16 cellular contexts compared by ENCODE assay signal in genomic region chr6:13463327-13463717, GRCh38. TPM values are rescaled to one million over a fixed set of nuclear protein-coding genes. Genes with fewer than 3 reads are reported as not detected.
A peak's percentile ranks its signal among the peaks of the same experiment; 100 is the strongest.
DNase-seq lines count a peak whose midpoint lies in the region; ATAC-seq and TF ChIP-seq lines count a peak whose summit lies in the region.
"Had no signal": no experiment of that assay in that cellular context is flagged by ENCODE, and none has a peak within 500 bp of the region (broad histone marks: within the 10 kb centered on the region; RNA-seq: fewer than 3 reads in every experiment).

No MANE protein-coding gene starts in this region.

- H4K8ac ChIP-seq in mesenchymal stem cell (ENCODE audit: low read length), result peak overlapping the region; percentile 63

- ATAC-seq in right cardiac atrium, result no peak
- ATAC-seq: K562 had no signal

- H3K79me1 ChIP-seq in mesenchymal stem cell (replicated peaks; ENCODE audit: low read length, poor library complexity, severe bottlenecking), result no peaks in the 10 kb centered on the region

- H3K27me3 ChIP-seq in right cardiac atrium (ENCODE audit: control insufficient read depth, insufficient read depth) (no peaks in the 10 kb centered on the region), left ventricle myocardium inferior (ENCODE audit: low read depth) (no peaks in the 10 kb centered on the region), mesenchymal stem cell (ENCODE audit: control insufficient read depth in 1 of 2, insufficient read depth in 1 of 2, low read length in 2 of 2) (no peaks in the 10 kb centered on the region), spleen (replicated peaks in 1 of 7) (no peaks in the 10 kb centered on the region)

- H3K4me3 ChIP-seq in right cardiac atrium (ENCODE audit: low read length), result no peak overlapping the region
- no peak overlapping the region for H3K4me3 ChIP-seq in left ventricle myocardium inferior
- H3K4me3 ChIP-seq in mesenchymal stem cell (ENCODE audit: insufficient read depth in 1 of 2, low read depth in 1 of 2, low read length in 2 of 2), result no peak overlapping the region
- H3K4me3 ChIP-seq in spleen, result no peak overlapping the region
- H3K4me3 ChIP-seq: GM23248, K562, PC-9 had no signal

- peak overlapping the region; percentile 36 for H3K27ac ChIP-seq in right cardiac atrium (ENCODE audit: low read length)
- H3K27ac ChIP-seq in left ventricle myocardium inferior (replicated peaks), result no peak overlapping the region
- H3K27ac ChIP-seq in caudate nucleus (ENCODE audit: low read depth, low read length), result peak overlapping the region; percentile 27
- H3K27ac ChIP-seq in mesenchymal stem cell (ENCODE audit: low read length, poor library complexity, severe bottlenecking), result no peak overlapping the region
- peak overlapping the region in 2 of 8 donors; percentile 72 to 78 for H3K27ac ChIP-seq in spleen
- H3K27ac ChIP-seq: GM23248, PC-9 had no signal

- no peak overlapping the region for H2AK5ac ChIP-seq in mesenchymal stem cell (ENCODE audit: low read length, severe bottlenecking)

- H3K9me3 ChIP-seq in right cardiac atrium (ENCODE audit: control insufficient read depth, low read length) (no peaks in the 10 kb centered on the region), left ventricle myocardium inferior (replicated peaks) (peaks cover 3% of the 10 kb centered on the region), mesenchymal stem cell (ENCODE audit: control insufficient read depth, low read length) (peaks cover 9% of the 10 kb centered on the region), spleen (peaks cover 0 to 3% (median under 1%) of the 10 kb centered on the region in 8 donors)
- H3K9me3 ChIP-seq: Caco-2 had no signal

- WGBS in right cardiac atrium, result 73% methylated on average over 8 of the region's 8 CpGs
- 81% methylated on average over 6 of the region's 8 CpGs for WGBS in mesenchymal stem cell
- 89 to 92% (median 90%) methylated on average over 8 of the region's 8 CpGs for WGBS in spleen, 5 donors

- no peak overlapping the region for H3K9ac ChIP-seq in mesenchymal stem cell (ENCODE audit: low read length)
- H3K9ac ChIP-seq: GM23248 had no signal

- H3K4ac ChIP-seq in mesenchymal stem cell (ENCODE audit: low read depth in 1 of 2, low read length in 2 of 2), result peak overlapping the region in 1 of 2 experiments; percentile 38

- peaks cover 21% of the 10 kb centered on the region for H3K4me1 ChIP-seq in right cardiac atrium (ENCODE audit: control insufficient read depth, insufficient read depth, low read length)
- peaks cover 74% of the 10 kb centered on the region for H3K4me1 ChIP-seq in left ventricle myocardium inferior
- H3K4me1 ChIP-seq in mesenchymal stem cell (ENCODE audit: control insufficient read depth, insufficient read depth, low read depth, low read length), result peaks cover 3% of the 10 kb centered on the region
- H3K4me1 ChIP-seq in spleen, result peaks cover 29 to 94% (median 66%) of the 10 kb centered on the region in 6 donors
- H3K4me1 ChIP-seq: Caco-2 had no signal

- no peak overlapping the region for H2AFZ ChIP-seq in mesenchymal stem cell (ENCODE audit: low read depth, low read length)
- H2AFZ ChIP-seq: GM23248, PC-9 had no signal

- H3K14ac ChIP-seq in mesenchymal stem cell (ENCODE audit: low read length in 2 of 2), result no peak overlapping the region

- no peak overlapping the region for H2BK5ac ChIP-seq in mesenchymal stem cell (ENCODE audit: low read depth, low read length, poor library complexity, severe bottlenecking)

- no peak overlapping the region for H4K91ac ChIP-seq in mesenchymal stem cell (ENCODE audit: low read length)

- peak overlapping the region; percentile 42 to 59 for H2BK12ac ChIP-seq in mesenchymal stem cell (ENCODE audit: low read length in 2 of 2)

- H3K18ac ChIP-seq in mesenchymal stem cell (ENCODE audit: low read depth in 1 of 2, low read length in 2 of 2), result peak overlapping the region in 1 of 2 experiments; percentile 37

- H2BK120ac ChIP-seq in mesenchymal stem cell (ENCODE audit: low read depth, low read length), result peak overlapping the region; percentile 82

- H3K4me2 ChIP-seq in mesenchymal stem cell (ENCODE audit: low read length, poor library complexity, severe bottlenecking), result no peak overlapping the region
- H3K4me2 ChIP-seq: PC-9 had no signal

- DNase-seq in right cardiac atrium (no peak), left ventricle myocardium inferior (no peak), caudate nucleus (lab: John Stamatoyannopoulos, UW) (no peak), mesenchymal stem cell (no peak), COLO829 (ENCODE audit: low spot score) (no peak), spleen (no peak), T-helper 9 cell (no peak)
- DNase-seq in activated CD4-positive, alpha-beta T cell treated with anti-CD3 and anti-CD28 coated beads, Interleukin-2, amount 50 U/mL, for 1 hour, result no peak
- DNase-seq: Caco-2, HFFc6, NCI-H1092, NCI-H187, NCI-H446, PC-9 had no signal

- H3K23ac ChIP-seq in mesenchymal stem cell (ENCODE audit: low read length in 2 of 2), result no peak overlapping the region

- H2BK15ac ChIP-seq in mesenchymal stem cell (ENCODE audit: low read depth, poor library complexity, severe bottlenecking), result no peak overlapping the region

- TF ChIP-seq POLR2A in spleen (IDR thresholded peaks at IDR 0.05), result no peak

- H3K36me3 ChIP-seq in left ventricle myocardium inferior (peaks cover 4% of the 10 kb centered on the region), mesenchymal stem cell (ENCODE audit: control insufficient read depth in 1 of 2, insufficient read depth in 2 of 2, low read depth in 1 of 2, low read length in 2 of 2) (no peaks in the 10 kb centered on the region), spleen (peaks cover 0 to 23% (median 0%) of the 10 kb centered on the region in 6 donors)

- intact Hi-C loops in right cardiac atrium (cut with DNase I), result no loop called here
- intact Hi-C loops in left ventricle myocardium inferior (cut with micrococcal nuclease), result no loop called here
- intact Hi-C loops in spleen (cut with DNase I; ENCODE audit: low total_unique reads), result no loop called here

- no peak for TF ChIP-seq CTCF in left ventricle myocardium inferior (IDR thresholded peaks at IDR 0.05; ENCODE audit: borderline replicate concordance)
- no peak for TF ChIP-seq CTCF in spleen (IDR thresholded peaks at IDR 0.05 in 8 of 11, conservative IDR thresholded peaks at IDR 0.05 in 3 of 11)

RNA-seq across cellular contexts. Expression of gene GFOD1, which starts 24.1 kb away (rescaled TPM):
- total RNA-seq in right cardiac atrium (10 to 100 TPM; 51.0 to 81.7 (median 54.7) TPM), left ventricle myocardium inferior (51.6 TPM), spleen (10 to 100 TPM; 16.0 to 54.0 (median 37.4) TPM)
- polyA plus RNA-seq in right cardiac atrium (30.3 TPM), spleen (1 to 10 TPM; 3.4 to 8.2 (median 4.2) TPM)
- 2.3 TPM for polyA plus RNA-seq in mesenchymal stem cell (2013, experiment 1 of 2)
- 2.2 TPM for polyA plus RNA-seq in mesenchymal stem cell (2013, experiment 2 of 2)

Comparison
In these comparisons a context has a peak if more than half of its experiments do, and no peak if none do; other contexts are left out.
1. H3K27ac ChIP-seq: peak in right cardiac atrium (single experiment) and caudate nucleus (single experiment); none in left ventricle myocardium inferior (single experiment) and mesenchymal stem cell (single experiment).